ENCODE assay signal across 34 cellular contexts in genomic region chr4:3719191-3719590, GRCh38. TPM values are rescaled to one million over a fixed set of nuclear protein-coding genes. Genes with fewer than 3 reads are reported as not detected.
"Had no signal": no experiment of that assay in that cellular context is flagged by ENCODE, and none has a peak within 500 bp of the region (broad histone marks: within the 10 kb centered on the region; RNA-seq: fewer than 3 reads in every experiment).

No MANE protein-coding gene starts in this region.

- H3K36me3 ChIP-seq: ascending aorta, cardiac muscle cell had no signal

- ATAC-seq: activated CD8-positive, alpha-beta T cell treated with anti-CD3 and anti-CD28 coated beads for 36 hours; activated naive CD8-positive, alpha-beta T cell treated with anti-CD3 and anti-CD28 coated beads, Interleukin-2, amount 50 U/mL, for 24 hours; activated T-cell treated with anti-CD3 and anti-CD28 coated beads, Interleukin-2, amount 50 U/mL, for 4 hours; activated T-cell treated with anti-CD3 and anti-CD28 coated beads, Interleukin-2, amount 50 U/mL, for 72 hours; activated T-helper 17 cell treated with anti-CD3 and anti-CD28 coated beads, Interleukin-2, amount 50 U/mL, for 72 hours had no signal

- H3K4me3 ChIP-seq: ascending aorta, cardiac muscle cell had no signal

- H3K27ac ChIP-seq: ascending aorta, cardiac muscle cell had no signal

- DNase-seq: activated B cell treated with CpG ODN at 0.5 μM for 24 hours; activated CD4-positive, alpha-beta memory T cell treated with anti-CD3 and anti-CD28 coated beads for 36 hours; activated CD4-positive, alpha-beta T cell treated with anti-CD3 and anti-CD28 coated beads for 4 hours; activated CD4-positive, alpha-beta T cell treated with anti-CD3 and anti-CD28 coated beads, Interleukin-2, amount 10 ng/mL, durations not matched to agents 24 days and 14 days; activated CD4-positive, alpha-beta T cell treated with anti-CD3 and anti-CD28 coated beads, Interleukin-2, amount 50 U/mL, for 1 hour; activated CD4-positive, alpha-beta T cell treated with anti-CD3 and anti-CD28 coated beads, Interleukin-2, amount 50 U/mL, for 4 hours; activated CD4-positive, CD25-positive, alpha-beta regulatory T cell treated with anti-CD3 and anti-CD28 coated beads, Interleukin-2, amount 50 U/mL, for 72 hours; activated CD8-positive, alpha-beta memory T cell treated with anti-CD3 and anti-CD28 coated beads, Interleukin-2, amount 50 U/mL, for 4 hours; activated CD8-positive, alpha-beta T cell treated with anti-CD3 and anti-CD28 coated beads for 36 hours; activated effector memory CD4-positive, alpha-beta T cell treated with anti-CD3 and anti-CD28 coated beads, Interleukin-2, amount 50 U/mL, for 16 hours; activated gamma-delta T cell treated with Interleukin-2 at 50 U/mL for 16 hours; activated naive CD4-positive, alpha-beta T cell; activated naive CD4-positive, alpha-beta T cell treated with anti-CD3 and anti-CD28 coated beads for 36 hours; activated naive CD4-positive, alpha-beta T cell treated with anti-CD3 and anti-CD28 coated beads, Interleukin-2, amount 50 U/mL, for 16 hours; activated naive CD8-positive, alpha-beta T cell treated with anti-CD3 and anti-CD28 coated beads, Interleukin-2, amount 10 ng/mL, durations not matched to agents 7 days and 5 days; activated naive CD8-positive, alpha-beta T cell treated with anti-CD3 and anti-CD28 coated beads, Interleukin-2, amount 50 U/mL, for 24 hours; activated T-cell treated with anti-CD3 and anti-CD28 coated beads for 4 hours; activated T-cell treated with anti-CD3 and anti-CD28 coated beads, Interleukin-2, amount 50 U/mL, for 1 hour; activated T-cell treated with anti-CD3 and anti-CD28 coated beads, Interleukin-2, amount 50 U/mL, for 4 hours; activated T-cell treated with anti-CD3 and anti-CD28 coated beads, Interleukin-2, amount 50 U/mL, for 72 hours; amygdala; anterior cingulate cortex; caudate nucleus; SW 1271; T-helper 1 cell; T-helper 2 cell; T-helper 9 cell had no signal

- H3K27me3 ChIP-seq: ascending aorta had no signal

- FAIRE-seq: bronchial epithelial cell, TTC549 had no signal

RNA-seq across cellular contexts. Expression of gene ADRA2C, which starts 47.0 kb away (rescaled TPM):
- total RNA-seq: activated B cell treated with CpG ODN at 0.5 μM for 24 hours; activated CD4-positive, alpha-beta memory T cell treated with anti-CD3 and anti-CD28 coated beads for 36 hours; activated CD4-positive, alpha-beta T cell treated with anti-CD3 and anti-CD28 coated beads, Interleukin-2, amount 10 ng/mL, durations not matched to agents 24 days and 14 days; activated CD8-positive, alpha-beta memory T cell treated with anti-CD3 and anti-CD28 coated beads for 36 hours; activated naive CD4-positive, alpha-beta T cell treated with anti-CD3 and anti-CD28 coated beads for 36 hours; activated naive CD8-positive, alpha-beta T cell treated with anti-CD3 and anti-CD28 coated beads, Interleukin-2, amount 10 ng/mL, durations not matched to agents 7 days and 5 days; activated T-cell treated with anti-CD3 and anti-CD28 coated beads, Interleukin-2, amount 50 U/mL, for 4 hours; activated T-cell treated with anti-CD3 and anti-CD28 coated beads, Interleukin-2, amount 50 U/mL, for 72 hours; activated T-helper 1 cell treated with anti-CD3 and anti-CD28 coated beads, Interleukin-12 subunit alpha, Interleukin-12 subunit beta, Interleukin-2, Interleukin-4 antibody, amounts not matched to agents 30 ng/mL and 10 ng/mL and 1 ng/mL, durations not matched to agents 14 hours and 24 hours and 36 hours; activated T-helper 17 cell treated with anti-CD3 and anti-CD28 coated beads, Interleukin-2, amount 50 U/mL, for 72 hours had no signal
